23 cellular contexts compared by ENCODE assay signal in the genomic region with DNA sequence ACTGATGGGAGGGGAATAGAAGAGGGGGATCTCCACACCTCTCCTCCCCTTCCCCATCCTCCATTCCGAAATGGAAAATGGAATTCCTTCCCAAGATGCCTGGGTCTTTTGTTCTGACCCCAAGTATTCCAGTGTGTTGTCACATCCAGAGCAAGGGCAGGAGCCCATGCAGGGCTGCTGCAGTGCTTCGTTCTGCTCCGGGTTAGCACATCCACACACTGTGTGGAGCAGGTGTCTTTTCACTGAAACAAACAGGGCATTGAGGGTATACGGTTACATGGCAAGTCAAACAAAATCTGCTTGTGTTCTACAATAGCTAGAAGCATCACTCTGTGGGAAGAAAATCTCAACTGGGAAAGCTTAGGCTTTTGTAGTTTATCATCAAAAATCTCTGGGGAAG. TPM values are rescaled to one million over a fixed set of nuclear protein-coding genes. Genes with fewer than 3 reads are reported as not detected.
DNase-seq lines count a peak whose midpoint lies in the region; ATAC-seq and TF ChIP-seq lines count a peak whose summit lies in the region.
"Had no signal": no experiment of that assay in that cellular context is flagged by ENCODE, and none has a peak within 500 bp of the region (broad histone marks: within the 10 kb centered on the region; RNA-seq: fewer than 3 reads in every experiment).

No MANE protein-coding gene starts in this region.

- CTCF ChIA-PET in PC-3 (lab: Charles Lee) = no interaction called here
- CTCF ChIA-PET in Caco-2 (lab: Charles Lee) = no interaction called here

- H3K9me3 ChIP-seq in PC-3 (ENCODE audit: low read length) (no peaks in the 10 kb centered on the region), Caco-2 (no peaks in the 10 kb centered on the region)
- H3K9me3 ChIP-seq: heart right ventricle, neutrophil, psoas muscle, stomach, tibial nerve had no signal

- peaks cover 1% of the 10 kb centered on the region for H3K9me3 Mint-ChIP-seq in glutamatergic neuron (ENCODE audit: unreplicated experiment)
- H3K9me3 Mint-ChIP-seq in Caco-2 (ENCODE audit: unreplicated experiment) = no peaks in the 10 kb centered on the region
- H3K9me3 Mint-ChIP-seq: CD14-positive monocyte; memory B cell; T-helper 1 cell treated with Interleukin-12 subunit alpha and Interleukin-12 subunit beta and Interleukin-4 antibody, amounts not matched to agents 30 μg/mL and 1 μg/mL, for 36 hours had no signal

- intact Hi-C loops in PC-3 (cut with micrococcal nuclease) = no loop called here
- intact Hi-C loops in Caco-2 (cut with micrococcal nuclease; ENCODE audit: unreplicated experiment) = no loop called here

- DNase-seq in DMS79 (lab: John Stamatoyannopoulos, UW) (peak; percentile 45), NCI-H1694 (lab: John Stamatoyannopoulos, UW) (peak; percentile 55), NCI-H345 (lab: John Stamatoyannopoulos, UW) (peak; percentile 71), glutamatergic neuron (no peak), PC-3 (no peak), Caco-2 (no peak)
- DNase-seq: activated CD4-positive, alpha-beta T cell treated with anti-CD3 and anti-CD28 coated beads for 1 hour; activated CD8-positive, alpha-beta T cell treated with anti-CD3 and anti-CD28 coated beads, Interleukin-2, amount 10 ng/mL, durations not matched to agents 7 days and 5 days; activated effector memory CD4-positive, alpha-beta T cell treated with anti-CD3 and anti-CD28 coated beads, Interleukin-2, amount 50 U/mL, for 16 hours; GF-D8; heart right ventricle; MV-4-11; psoas muscle; stimulated activated CD8-positive, alpha-beta memory T cell treated with anti-CD3 and anti-CD28 coated beads, Interleukin-4, amount 100 ng/mL, for 48 hours; stomach had no signal

- BruUV-seq in PC-3 (replicated peaks; lab: Mats Ljungman, UMichigan) (no TSS peak), Caco-2 (replicated peaks; lab: Mats Ljungman, UMichigan) (no TSS peak)

- peaks cover 33% of the 10 kb centered on the region for H3K4me1 Mint-ChIP-seq in glutamatergic neuron (ENCODE audit: low read depth, unreplicated experiment)
- H3K4me1 Mint-ChIP-seq in Caco-2 (ENCODE audit: low read depth, unreplicated experiment) = peaks cover 3% of the 10 kb centered on the region
- H3K4me1 Mint-ChIP-seq: CD14-positive monocyte had no signal

- no peak overlapping the region for H3K4me3 ChIP-seq in PC-3 (ENCODE audit: low read length)
- H3K4me3 ChIP-seq in Caco-2 (ENCODE audit: low read depth, low read length) = no peak overlapping the region
- H3K4me3 ChIP-seq: heart right ventricle, psoas muscle, SK-N-MC, stomach, tibial nerve had no signal

- H3K36me3 ChIP-seq in PC-3 (ENCODE audit: low read depth, low read length) (no peaks in the 10 kb centered on the region), Caco-2 (ENCODE audit: control insufficient read depth, insufficient read depth, low read length) (no peaks in the 10 kb centered on the region)
- H3K36me3 ChIP-seq: heart right ventricle, neutrophil, stomach, tibial nerve had no signal

- no peak overlapping the region for H3K27ac ChIP-seq in PC-3 (ENCODE audit: low read length)
- H3K27ac ChIP-seq: heart right ventricle, KMS-11, neutrophil, psoas muscle, SK-N-MC, stomach, tibial nerve had no signal

- no peaks in the 10 kb centered on the region for H3K79me2 ChIP-seq in PC-3 (ENCODE audit: low read length)

- H3K4me3 Mint-ChIP-seq in glutamatergic neuron (ENCODE audit: unreplicated experiment) (no peak overlapping the region), Caco-2 (ENCODE audit: unreplicated experiment) (no peak overlapping the region)
- H3K4me3 Mint-ChIP-seq: activated CD8-positive, alpha-beta T cell treated with anti-CD3 and anti-CD28 coated beads, Interleukin-2, amount 10 ng/mL, durations not matched to agents 7 days and 5 days; CD14-positive monocyte; memory B cell; T-helper 1 cell treated with Interleukin-12 subunit alpha and Interleukin-12 subunit beta and Interleukin-4 antibody, amounts not matched to agents 30 μg/mL and 1 μg/mL, for 36 hours had no signal

- H3K27ac Mint-ChIP-seq in glutamatergic neuron (ENCODE audit: unreplicated experiment) (peak overlapping the region; percentile 23), Caco-2 (ENCODE audit: unreplicated experiment) (no peak overlapping the region)
- H3K27ac Mint-ChIP-seq: activated CD8-positive, alpha-beta T cell treated with anti-CD3 and anti-CD28 coated beads, Interleukin-2, amount 10 ng/mL, durations not matched to agents 7 days and 5 days; CD14-positive monocyte; memory B cell; T-helper 1 cell treated with Interleukin-12 subunit alpha and Interleukin-12 subunit beta and Interleukin-4 antibody, amounts not matched to agents 30 μg/mL and 1 μg/mL, for 36 hours had no signal

- POLR2A ChIA-PET in PC-3 (lab: Charles Lee; ENCODE audit: unreplicated experiment) (no interaction called here), Caco-2 (lab: Charles Lee) (no interaction called here)

- no peaks in the 10 kb centered on the region for H3F3A ChIP-seq in PC-3 (ENCODE audit: low read length, unreplicated experiment)

- no peak overlapping the region for H2AFZ ChIP-seq in PC-3 (ENCODE audit: low read length)

- H3K27me3 Mint-ChIP-seq in glutamatergic neuron (ENCODE audit: unreplicated experiment) (peaks cover 4% of the 10 kb centered on the region), Caco-2 (ENCODE audit: insufficient read depth, unreplicated experiment) (no peaks in the 10 kb centered on the region)

- H3K9me2 ChIP-seq in PC-3 (replicated peaks; ENCODE audit: low read length) = no peaks in the 10 kb centered on the region

- ATAC-seq in GM21576 (IDR thresholded peaks at IDR 0.05; ENCODE audit: unreplicated experiment) (no peak), PC-3 (no peak)
- ATAC-seq: activated CD8-positive, alpha-beta T cell treated with anti-CD3 and anti-CD28 coated beads, Interleukin-2, amount 10 ng/mL, durations not matched to agents 7 days and 5 days; heart right ventricle; psoas muscle had no signal

- H4K20me1 ChIP-seq in PC-3 (ENCODE audit: low read length) = no peaks in the 10 kb centered on the region

- no peak overlapping the region for H3K4me2 ChIP-seq in PC-3 (ENCODE audit: low read length)
- H3K4me2 ChIP-seq: KMS-11 had no signal

- H3K4me1 ChIP-seq in PC-3 (ENCODE audit: insufficient read depth, low read length) (no peaks in the 10 kb centered on the region), Caco-2 (no peaks in the 10 kb centered on the region)
- H3K4me1 ChIP-seq: heart right ventricle, psoas muscle, stomach, tibial nerve had no signal

- TF ChIP-seq CTCF in glutamatergic neuron (IDR thresholded peaks at IDR 0.05; ENCODE audit: partially characterized antibody, unreplicated experiment) (no peak), PC-3 (conservative IDR thresholded peaks at IDR 0.05; ENCODE audit: low read depth, low read length) (no peak), Caco-2 (IDR thresholded peaks at IDR 0.05; ENCODE audit: insufficient read depth in 1 of 2, low read depth in 1 of 2, low read length in 1 of 2, severe bottlenecking in 1 of 2, unreplicated experiment in 1 of 2) (no peak)

- H3K27me3 ChIP-seq in PC-3 (ENCODE audit: low read length) = no peaks in the 10 kb centered on the region
- no peaks in the 10 kb centered on the region for H3K27me3 ChIP-seq in Caco-2 (replicated peaks; ENCODE audit: control insufficient read depth, insufficient read depth, low read length)
- H3K27me3 ChIP-seq: heart right ventricle, neutrophil, stomach, tibial nerve had no signal

- H3K9ac ChIP-seq in PC-3 (ENCODE audit: low read length) = no peak overlapping the region
- H3K9ac ChIP-seq: KMS-11 had no signal

- no peaks in the 10 kb centered on the region for H3K36me3 Mint-ChIP-seq in glutamatergic neuron (ENCODE audit: unreplicated experiment)
- H3K36me3 Mint-ChIP-seq in Caco-2 (ENCODE audit: insufficient read depth, unreplicated experiment) = no peaks in the 10 kb centered on the region
- H3K36me3 Mint-ChIP-seq: CD14-positive monocyte had no signal

RNA-seq across cellular contexts. Expression of gene LYRM2, which starts 56.9 kb away (rescaled TPM):
- total RNA-seq in glutamatergic neuron (ENCODE audit: unreplicated experiment) = 30.2 TPM
- total RNA-seq in PC-3 (2014; rRNA removed) = 10.5 and 11.2 TPM in 2 replicates
- total RNA-seq in Caco-2 (2022) = 36.4 and 40.9 TPM in 2 replicates

Comparison
In these comparisons a context has a peak if more than half of its experiments do, and no peak if none do; other contexts are left out.
1. DNase-seq: peak in DMS79 (single experiment), NCI-H1694 (single experiment) and NCI-H345 (single experiment); none in glutamatergic neuron (single experiment), PC-3 (single experiment) and Caco-2 (0 of 2).